8 cellular contexts compared by ENCODE assay signal in genomic region chr19:40718774-40719391, GRCh38. TPM values are rescaled to one million over a fixed set of nuclear protein-coding genes. Genes with fewer than 3 reads are reported as not detected.
A peak's percentile ranks its signal among the peaks of the same experiment; 100 is the strongest.
DNase-seq lines count a peak whose midpoint lies in the region; ATAC-seq, FAIRE-seq and TF ChIP-seq lines count a peak whose summit lies in the region.

No MANE protein-coding gene starts in this region.

- H3K27ac Mint-ChIP-seq in activated T-helper 17 cell treated with anti-CD3 and anti-CD28 coated beads, Interleukin-2, amount 50 U/mL, for 72 hours, result peak overlapping the region; percentile 95

- H3K9me3 ChIP-seq in DND-41 (ENCODE audit: insufficient read depth, low read length, severe bottlenecking) (no peaks in the 10 kb centered on the region), pancreas (no peaks in the 10 kb centered on the region)

- peaks cover 62% of the 10 kb centered on the region for H3K36me3 Mint-ChIP-seq in activated T-helper 17 cell treated with anti-CD3 and anti-CD28 coated beads, Interleukin-2, amount 50 U/mL, for 72 hours (ENCODE audit: low read depth)

- ATAC-seq in DND-41 (ENCODE audit: insufficient read depth, low read depth) (no peak), pancreas (peak; percentile 30 to 55 (median 42)), HG02852 (IDR thresholded peaks at IDR 0.05; ENCODE audit: unreplicated experiment) (no peak)
- ATAC-seq in activated T-helper 17 cell treated with anti-CD3 and anti-CD28 coated beads, Interleukin-2, amount 50 U/mL, for 72 hours (replicated peaks), result no peak

- intact Hi-C loops in head of caudate nucleus (cut with DNase I), result no loop called here
- intact Hi-C loops in pancreas (cut with DNase I), result no loop called here

- peaks cover 10% of the 10 kb centered on the region for H3K36me3 ChIP-seq in DND-41 (ENCODE audit: insufficient read depth, low read length)
- no peaks in the 10 kb centered on the region for H3K36me3 ChIP-seq in pancreas

- no peak for FAIRE-seq in pancreas (lab: Jason Lieb, UNC)

- peaks cover 2% of the 10 kb centered on the region; the same call in 1 of the 2 replicates for H4K20me1 ChIP-seq in DND-41 (ENCODE audit: insufficient read depth, low read length)

- no peaks in the 10 kb centered on the region for H3K27me3 Mint-ChIP-seq in activated T-helper 17 cell treated with anti-CD3 and anti-CD28 coated beads, Interleukin-2, amount 50 U/mL, for 72 hours

- H3K27ac ChIP-seq in DND-41 (ENCODE audit: low read length), result peak overlapping the region; percentile 30; the same call in 1 of the 2 replicates
- peak overlapping the region; percentile 92 to 97 (median 94) for H3K27ac ChIP-seq in pancreas

- no peak for TF ChIP-seq CTCF in DND-41 (IDR thresholded peaks at IDR 0.05; ENCODE audit: borderline replicate concordance, extremely low read depth, low read length, poor library complexity, severe bottlenecking)
- no peak for TF ChIP-seq CTCF in pancreas (IDR thresholded peaks at IDR 0.05)

- H3K4me3 ChIP-seq in DND-41 (ENCODE audit: low read depth in 1 of 2, low read length in 2 of 2) (peak overlapping the region in 1 of 2 experiments; percentile 84; a peak in 3 of 4 replicates), pancreas (peak overlapping the region; percentile 62 to 86 (median 69))

- H3K4me2 ChIP-seq in DND-41 (ENCODE audit: insufficient read depth, low read length), result peak overlapping the region; percentile 96

- H3K9ac ChIP-seq in DND-41 (ENCODE audit: low read depth, low read length), result peak overlapping the region; percentile 80

- WGBS in pancreas, 2 donors, result 2 to 3% methylated on average over 12 to 16 of the region's 16 CpGs

- peaks cover 39% of the 10 kb centered on the region for H3K4me1 Mint-ChIP-seq in activated T-helper 17 cell treated with anti-CD3 and anti-CD28 coated beads, Interleukin-2, amount 50 U/mL, for 72 hours

- no peak overlapping the region for H2AFZ ChIP-seq in DND-41 (ENCODE audit: low read depth, low read length)

- H3K4me1 ChIP-seq in DND-41 (ENCODE audit: insufficient read depth, low read length), result peaks cover 64% of the 10 kb centered on the region
- peaks cover 21 to 26% (median 22%) of the 10 kb centered on the region in 3 donors for H3K4me1 ChIP-seq in pancreas

- H3K79me2 ChIP-seq in DND-41 (ENCODE audit: insufficient read depth, low read length), result peaks cover 60% of the 10 kb centered on the region

- peak overlapping the region; percentile 89 for H3K4me3 Mint-ChIP-seq in activated T-helper 17 cell treated with anti-CD3 and anti-CD28 coated beads, Interleukin-2, amount 50 U/mL, for 72 hours

- no peaks in the 10 kb centered on the region for H3K9me3 Mint-ChIP-seq in activated T-helper 17 cell treated with anti-CD3 and anti-CD28 coated beads, Interleukin-2, amount 50 U/mL, for 72 hours

- H3K27me3 ChIP-seq in DND-41 (ENCODE audit: insufficient read depth, low read length, poor library complexity) (no peaks in the 10 kb centered on the region), pancreas (no peaks in the 10 kb centered on the region)

- DNase-seq in DND-41 (no peak), HuH-7.5 (ENCODE audit: low spot score) (peak; percentile 89), head of caudate nucleus (peak in 22 of 42 donors; percentile 9 to 59 (median 34)), pancreas (peak; percentile 79 to 95 (median 87)), MV-4-11 (lab: John Stamatoyannopoulos, UW) (no peak)
- no peak for DNase-seq in effector CD8-positive, alpha-beta T cell (lab: John Stamatoyannopoulos, UW)

RNA-seq across cellular contexts. Expression of gene ITPKC, which starts 2.0 kb away (rescaled TPM):
- 10 to 100 TPM in 1 of 2 donors, 1 to 10 TPM in 1; 7.0 to 14.5 TPM for total RNA-seq in activated T-helper 17 cell treated with anti-CD3 and anti-CD28 coated beads, Interleukin-2, amount 50 U/mL, for 72 hours
- total RNA-seq in pancreas, result 10 to 100 TPM in 3 of 6 donors, 1 to 10 TPM in 3; 6.9 to 12.6 (median 9.2) TPM
- 10 to 100 TPM; 14.5 to 20.4 TPM for polyA plus RNA-seq in pancreas

RNA-seq across cellular contexts. Expression of gene COQ8B, which starts 2.2 kb away (rescaled TPM):
- total RNA-seq in activated T-helper 17 cell treated with anti-CD3 and anti-CD28 coated beads, Interleukin-2, amount 50 U/mL, for 72 hours, result 10 to 100 TPM; 31.0 to 54.8 TPM
- total RNA-seq in pancreas, result 10 to 100 TPM; 12.7 to 28.6 (median 16.3) TPM
- polyA plus RNA-seq in pancreas, result 10 to 100 TPM; 41.5 to 44.2 TPM

RNA-seq across cellular contexts. Expression of gene NUMBL, which starts 28.4 kb away (rescaled TPM):
- total RNA-seq in activated T-helper 17 cell treated with anti-CD3 and anti-CD28 coated beads, Interleukin-2, amount 50 U/mL, for 72 hours, result 10 to 100 TPM; 16.4 to 37.3 TPM
- 10 to 100 TPM in 1 of 6 donors, 1 to 10 TPM in 5; 3.2 to 19.1 (median 6.7) TPM for total RNA-seq in pancreas
- polyA plus RNA-seq in pancreas, result 10 to 100 TPM; 14.7 to 16.2 TPM

RNA-seq across cellular contexts. Expression of gene ACTMAP, which starts 31.4 kb away (rescaled TPM):
- 10 to 100 TPM; 13.0 to 16.6 TPM for total RNA-seq in activated T-helper 17 cell treated with anti-CD3 and anti-CD28 coated beads, Interleukin-2, amount 50 U/mL, for 72 hours
- total RNA-seq in pancreas, result 1 to 10 TPM; 3.2 to 6.3 (median 4.2) TPM
- 10 to 100 TPM in 1 of 2 donors, 1 to 10 TPM in 1; 6.1 to 10.1 TPM for polyA plus RNA-seq in pancreas

RNA-seq across cellular contexts. Expression of gene SNRPA, which starts 32.1 kb away (rescaled TPM):
- 100 to 1,000 TPM; 171 to 175 TPM for total RNA-seq in activated T-helper 17 cell treated with anti-CD3 and anti-CD28 coated beads, Interleukin-2, amount 50 U/mL, for 72 hours
- total RNA-seq in pancreas, result 10 to 100 TPM; 18.9 to 33.0 (median 23.7) TPM
- 10 to 100 TPM; 28.0 to 32.0 TPM for polyA plus RNA-seq in pancreas

Comparison
In these comparisons a context has a peak if more than half of its experiments do, and no peak if none do; other contexts are left out.
1. ATAC-seq: peak in pancreas (4 of 4); none in DND-41 (single experiment), activated T-helper 17 cell treated with anti-CD3 and anti-CD28 coated beads, Interleukin-2, amount 50 U/mL, for 72 hours (single experiment) and HG02852 (single experiment).
2. DNase-seq: peak in HuH-7.5 (single experiment), head of caudate nucleus (22 of 42) and pancreas (6 of 6); none in DND-41 (single experiment), MV-4-11 (single experiment) and effector CD8-positive, alpha-beta T cell (single experiment).